In the genomic region with DNA sequence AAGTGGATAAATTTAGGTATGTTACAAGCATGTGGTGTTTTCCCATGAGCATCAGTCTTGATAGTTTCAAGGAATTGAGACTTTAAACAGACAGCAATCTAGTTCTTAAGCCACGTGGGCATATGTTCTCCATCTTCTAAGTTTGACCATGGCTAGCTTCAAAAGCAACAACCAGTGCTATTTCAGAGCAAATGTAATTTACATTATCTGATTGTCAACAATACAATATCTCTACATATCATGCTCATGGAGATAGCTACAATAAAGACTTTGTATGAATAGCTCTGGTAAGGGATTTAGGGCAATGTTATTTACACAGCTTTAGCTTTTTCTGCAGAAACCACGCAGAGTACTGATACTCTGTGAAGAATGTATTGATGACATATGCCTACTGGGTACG, we compare ENCODE assay signal across 18 cellular contexts. TPM values are rescaled to one million over a fixed set of nuclear protein-coding genes. Genes with fewer than 3 reads are reported as not detected.
"Had no signal": no experiment of that assay in that cellular context is flagged by ENCODE, and none has a peak within 500 bp of the region (broad histone marks: within the 10 kb centered on the region; RNA-seq: fewer than 3 reads in every experiment).

No MANE protein-coding gene starts in this region.

- H3K9me3 ChIP-seq: SJSA1 had no signal

- H3K27me3 ChIP-seq: SJSA1 had no signal

- H3K4me1 ChIP-seq: SJSA1 had no signal

- ATAC-seq: HepG2, K562 had no signal

- H3K36me3 ChIP-seq: SJSA1 had no signal

- H3K4me3 ChIP-seq: K562, SJSA1 had no signal

- DNase-seq: NCI-H1092 treated with DMSO at 0.1 percent for 48 hours, NCI-H1436, NCI-H187, NCI-H2029, NCI-H2081 treated with DMSO at 0.1 percent for 48 hours, NCI-H2171, NCI-H345, NCI-H446 treated with DMSO at 0.1 percent for 48 hours, NCI-H510A treated with DMSO at 0.1 percent for 48 hours, NCI-H526, Right ventricle myocardium superior, RPMI8226, SIG-M5 had no signal

- H3K27ac ChIP-seq: SJSA1 had no signal

RNA-seq across cellular contexts. Expression of a gene that starts 38.8 kb away (rescaled TPM):
- total RNA-seq: HepG2, MCF 10A had no signal
- polyA plus RNA-seq: HepG2, IgD-negative memory B cell, K562 had no signal
